Comparison of ENCODE assay signal across 10 cellular contexts in genomic region chr7:151166629-151167196, GRCh38. TPM values are rescaled to one million over a fixed set of nuclear protein-coding genes. Genes with fewer than 3 reads are reported as not detected.
A peak's percentile ranks its signal among the peaks of the same experiment; 100 is the strongest.
DNase-seq lines count a peak whose midpoint lies in the region; ATAC-seq lines count a peak whose summit lies in the region.
"Had no signal": no experiment of that assay in that cellular context is flagged by ENCODE, and none has a peak within 500 bp of the region (broad histone marks: within the 10 kb centered on the region; RNA-seq: fewer than 3 reads in every experiment).

No MANE protein-coding gene starts in this region.

- H3K27ac Mint-ChIP-seq in T-helper 2 cell treated with Interferon-gamma antibody and Interleukin-4, amounts not matched to agents 5 μg/mL and 100 μg/mL, for 36 hours = no peak overlapping the region
- H3K27ac Mint-ChIP-seq in activated T-helper 17 cell treated with anti-CD3 and anti-CD28 coated beads, Interleukin-2, amount 50 U/mL, for 72 hours = no peak overlapping the region
- no peak overlapping the region for H3K27ac Mint-ChIP-seq in stimulated activated naive CD8-positive, alpha-beta T cell treated with anti-CD3 and anti-CD28 coated beads, Interleukin-15, amount 100 ng/mL, for 72 hours

- H3K4me1 Mint-ChIP-seq in T-helper 2 cell treated with Interferon-gamma antibody and Interleukin-4, amounts not matched to agents 5 μg/mL and 100 μg/mL, for 36 hours (ENCODE audit: low read depth) = peaks cover 4% of the 10 kb centered on the region
- peaks cover 8% of the 10 kb centered on the region for H3K4me1 Mint-ChIP-seq in activated T-helper 17 cell treated with anti-CD3 and anti-CD28 coated beads, Interleukin-2, amount 50 U/mL, for 72 hours
- H3K4me1 Mint-ChIP-seq in stimulated activated naive CD8-positive, alpha-beta T cell treated with anti-CD3 and anti-CD28 coated beads, Interleukin-15, amount 100 ng/mL, for 72 hours = peaks cover 9% of the 10 kb centered on the region

- no peaks in the 10 kb centered on the region for H3K9me3 Mint-ChIP-seq in T-helper 2 cell treated with Interferon-gamma antibody and Interleukin-4, amounts not matched to agents 5 μg/mL and 100 μg/mL, for 36 hours
- H3K9me3 Mint-ChIP-seq in activated T-helper 17 cell treated with anti-CD3 and anti-CD28 coated beads, Interleukin-2, amount 50 U/mL, for 72 hours = no peaks in the 10 kb centered on the region
- no peaks in the 10 kb centered on the region for H3K9me3 Mint-ChIP-seq in stimulated activated naive CD8-positive, alpha-beta T cell treated with anti-CD3 and anti-CD28 coated beads, Interleukin-15, amount 100 ng/mL, for 72 hours

- peak overlapping the region; percentile 17 for H3K4me3 Mint-ChIP-seq in T-helper 2 cell treated with Interferon-gamma antibody and Interleukin-4, amounts not matched to agents 5 μg/mL and 100 μg/mL, for 36 hours
- H3K4me3 Mint-ChIP-seq in activated T-helper 17 cell treated with anti-CD3 and anti-CD28 coated beads, Interleukin-2, amount 50 U/mL, for 72 hours = peak overlapping the region; percentile 43
- H3K4me3 Mint-ChIP-seq in stimulated activated naive CD8-positive, alpha-beta T cell treated with anti-CD3 and anti-CD28 coated beads, Interleukin-15, amount 100 ng/mL, for 72 hours = peak overlapping the region; percentile 22 to 49

- intact Hi-C loops in left colon (cut with DNase I, micrococcal nuclease) = no loop called here

- ATAC-seq in activated T-helper 17 cell treated with anti-CD3 and anti-CD28 coated beads, Interleukin-2, amount 50 U/mL, for 72 hours (replicated peaks) = no peak
- ATAC-seq in left colon (peak; percentile 29), GM21423 (IDR thresholded peaks at IDR 0.05; ENCODE audit: unreplicated experiment) (no peak)
- ATAC-seq in stimulated activated naive CD8-positive, alpha-beta T cell treated with anti-CD3 and anti-CD28 coated beads, Interleukin-15, amount 100 ng/mL, for 72 hours = no peak

- no peaks in the 10 kb centered on the region for H3K36me3 Mint-ChIP-seq in T-helper 2 cell treated with Interferon-gamma antibody and Interleukin-4, amounts not matched to agents 5 μg/mL and 100 μg/mL, for 36 hours (ENCODE audit: low read depth)
- H3K36me3 Mint-ChIP-seq in activated T-helper 17 cell treated with anti-CD3 and anti-CD28 coated beads, Interleukin-2, amount 50 U/mL, for 72 hours (ENCODE audit: low read depth) = no peaks in the 10 kb centered on the region

- H3K27me3 Mint-ChIP-seq in T-helper 2 cell treated with Interferon-gamma antibody and Interleukin-4, amounts not matched to agents 5 μg/mL and 100 μg/mL, for 36 hours (ENCODE audit: low read depth) = peaks cover 40% of the 10 kb centered on the region
- H3K27me3 Mint-ChIP-seq in activated T-helper 17 cell treated with anti-CD3 and anti-CD28 coated beads, Interleukin-2, amount 50 U/mL, for 72 hours = peaks cover 24% of the 10 kb centered on the region
- peaks cover 41% of the 10 kb centered on the region for H3K27me3 Mint-ChIP-seq in stimulated activated naive CD8-positive, alpha-beta T cell treated with anti-CD3 and anti-CD28 coated beads, Interleukin-15, amount 100 ng/mL, for 72 hours

- no peak for DNase-seq in T-helper 2 cell treated with Interferon-gamma antibody and Interleukin-4, amounts not matched to agents 5 μg/mL and 100 μg/mL, for 36 hours (ENCODE audit: low spot score)
- DNase-seq in T-helper 2 cell = no peak
- no peak for DNase-seq in left colon
- no peak for DNase-seq in stimulated activated naive CD8-positive, alpha-beta T cell treated with anti-CD3 and anti-CD28 coated beads, Interleukin-15, amount 100 ng/mL, for 72 hours
- DNase-seq in NCI-H1092 (lab: John Stamatoyannopoulos, UW) = no peak
- no peak for DNase-seq in H4 (ENCODE audit: low spot score)
- DNase-seq: activated CD4-positive, alpha-beta T cell treated with anti-CD3 and anti-CD28 coated beads for 1 hour had no signal

RNA-seq across cellular contexts. Expression of gene GBX1, which starts 0.8 kb away (rescaled TPM):
- total RNA-seq in activated T-helper 17 cell treated with anti-CD3 and anti-CD28 coated beads, Interleukin-2, amount 50 U/mL, for 72 hours = 1 to 10 TPM in 1 of 2 donors, not detected in 1; 1.2 TPM
- total RNA-seq in left colon = not detected
- not detected in 2 replicates for total RNA-seq in H4 (2014; rRNA removed; shearing (Covaris generic))
- total RNA-seq: temporal lobe had no signal

RNA-seq across cellular contexts. Expression of gene ASB10, which starts 20.3 kb away (rescaled TPM):
- not detected for total RNA-seq in activated T-helper 17 cell treated with anti-CD3 and anti-CD28 coated beads, Interleukin-2, amount 50 U/mL, for 72 hours
- total RNA-seq in left colon = not detected
- total RNA-seq in H4 (2014; rRNA removed; shearing (Covaris generic)) = not detected in 2 replicates
- total RNA-seq: temporal lobe had no signal

RNA-seq across cellular contexts. Expression of gene H2BK1, which starts 43.6 kb away (rescaled TPM):
- 1 to 10 TPM in 1 of 2 donors, not detected in 1; 1.2 TPM for total RNA-seq in activated T-helper 17 cell treated with anti-CD3 and anti-CD28 coated beads, Interleukin-2, amount 50 U/mL, for 72 hours
- total RNA-seq in left colon = not detected
- total RNA-seq in H4 (2014; rRNA removed; shearing (Covaris generic)) = 0.64 TPM in 1 of 2 replicates, not detected in the other
- total RNA-seq: temporal lobe had no signal
